Comparison of ENCODE assay signal across 22 cellular contexts in the genomic region with DNA sequence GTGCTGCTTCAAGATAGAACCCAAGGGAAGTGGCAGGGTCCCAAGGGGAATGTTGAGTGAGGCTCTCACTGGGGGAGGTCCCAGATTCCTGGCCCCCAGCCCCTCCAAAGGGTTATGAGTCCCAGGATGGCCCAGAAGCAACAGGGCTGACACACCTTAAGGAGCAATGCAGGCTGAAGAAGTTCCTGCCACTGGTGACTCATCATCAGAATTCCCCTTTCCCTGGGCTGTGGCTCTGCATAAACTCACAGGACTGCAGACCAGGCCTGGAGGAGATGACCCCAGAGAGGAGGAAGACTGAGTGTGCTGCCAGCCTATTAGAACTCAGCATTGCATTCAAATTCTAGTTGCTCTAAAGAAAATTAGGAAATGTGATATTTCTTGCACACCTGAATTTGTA.
DNase-seq lines count a peak whose midpoint lies in the region; ATAC-seq, FAIRE-seq and TF ChIP-seq lines count a peak whose summit lies in the region.
"Had no signal": no experiment of that assay in that cellular context is flagged by ENCODE, and none has a peak within 500 bp of the region (broad histone marks: within the 10 kb centered on the region; RNA-seq: fewer than 3 reads in every experiment).

No MANE protein-coding gene starts in this region.

- H3K4me3 ChIP-seq in kidney epithelial cell (ENCODE audit: low read depth, low read length) (no peak overlapping the region), gastroesophageal sphincter (no peak overlapping the region)
- H3K4me3 ChIP-seq: PC-9 had no signal

- CTCF ChIA-PET in activated naive CD4-positive, alpha-beta T cell treated with anti-CD3 and anti-CD28 coated beads, Interleukin-2, amount 10 ng/mL, durations not matched to agents 7 days and 5 days (lab: Charles Lee) = no interaction called here
- CTCF ChIA-PET in activated CD8-positive, alpha-beta T cell treated with anti-CD3 and anti-CD28 coated beads for 36 hours (lab: Charles Lee) = no interaction called here

- peaks cover 4% of the 10 kb centered on the region for H3K9me3 Mint-ChIP-seq in activated naive CD4-positive, alpha-beta T cell treated with anti-CD3 and anti-CD28 coated beads, Interleukin-2, amount 10 ng/mL, durations not matched to agents 7 days and 5 days
- no peaks in the 10 kb centered on the region for H3K9me3 Mint-ChIP-seq in activated CD8-positive, alpha-beta T cell treated with anti-CD3 and anti-CD28 coated beads for 36 hours

- H3K4me1 ChIP-seq in gastroesophageal sphincter = no peaks in the 10 kb centered on the region

- no peak for TF ChIP-seq EP300 in gastroesophageal sphincter (IDR thresholded peaks at IDR 0.05)

- peak; percentile 38 for DNase-seq in ELF-1 (ENCODE audit: low read depth, low spot score)
- peak; percentile 14 for DNase-seq in SW480 (ENCODE audit: low spot score)
- peak; percentile 28 for DNase-seq in kidney epithelial cell (ENCODE audit: low read depth)
- peak; percentile 16 for DNase-seq in urothelium cell line (ENCODE audit: low spot score)
- DNase-seq in NCI-H748 (lab: John Stamatoyannopoulos, UW; ENCODE audit: unreplicated experiment) = no peak
- no peak for DNase-seq in activated naive CD4-positive, alpha-beta T cell treated with anti-CD3 and anti-CD28 coated beads, Interleukin-2, amount 10 ng/mL, durations not matched to agents 7 days and 5 days
- no peak for DNase-seq in activated CD8-positive, alpha-beta T cell treated with anti-CD3 and anti-CD28 coated beads for 36 hours
- DNase-seq: DMS53, EL, KG1, NCI-H1092 treated with DMSO at 0.1 percent for 48 hours, NCI-H1436 treated with DMSO at 0.1 percent for 48 hours, NCI-H1930, NCI-H510A, NCI-H748 treated with DMSO at 0.1 percent for 48 hours, PC-9 had no signal

- H3K36me3 Mint-ChIP-seq in activated naive CD4-positive, alpha-beta T cell treated with anti-CD3 and anti-CD28 coated beads, Interleukin-2, amount 10 ng/mL, durations not matched to agents 7 days and 5 days = no peaks in the 10 kb centered on the region
- no peaks in the 10 kb centered on the region for H3K36me3 Mint-ChIP-seq in activated CD8-positive, alpha-beta T cell treated with anti-CD3 and anti-CD28 coated beads for 36 hours (ENCODE audit: low read depth)

- POLR2A ChIA-PET in activated CD8-positive, alpha-beta T cell treated with anti-CD3 and anti-CD28 coated beads for 36 hours (lab: Charles Lee) = no interaction called here

- no peak overlapping the region for H3K4me3 Mint-ChIP-seq in activated naive CD4-positive, alpha-beta T cell treated with anti-CD3 and anti-CD28 coated beads, Interleukin-2, amount 10 ng/mL, durations not matched to agents 7 days and 5 days
- no peak overlapping the region for H3K4me3 Mint-ChIP-seq in activated CD8-positive, alpha-beta T cell treated with anti-CD3 and anti-CD28 coated beads for 36 hours

- intact Hi-C loops in activated CD8-positive, alpha-beta T cell treated with anti-CD3 and anti-CD28 coated beads for 36 hours (cut with micrococcal nuclease) = no loop called here

- H3K27me3 Mint-ChIP-seq in activated naive CD4-positive, alpha-beta T cell treated with anti-CD3 and anti-CD28 coated beads, Interleukin-2, amount 10 ng/mL, durations not matched to agents 7 days and 5 days = no peaks in the 10 kb centered on the region
- peaks cover 4% of the 10 kb centered on the region for H3K27me3 Mint-ChIP-seq in activated CD8-positive, alpha-beta T cell treated with anti-CD3 and anti-CD28 coated beads for 36 hours

- no peak for TF ChIP-seq CTCF in kidney epithelial cell (IDR thresholded peaks at IDR 0.05; ENCODE audit: insufficient read depth, low read length, poor library complexity, severe bottlenecking)
- no peak for TF ChIP-seq CTCF in gastroesophageal sphincter (IDR thresholded peaks at IDR 0.05)
- TF ChIP-seq CTCF in activated CD8-positive, alpha-beta T cell treated with anti-CD3 and anti-CD28 coated beads for 36 hours (IDR thresholded peaks at IDR 0.05) = no peak

- no peaks in the 10 kb centered on the region for H3K4me1 Mint-ChIP-seq in activated naive CD4-positive, alpha-beta T cell treated with anti-CD3 and anti-CD28 coated beads, Interleukin-2, amount 10 ng/mL, durations not matched to agents 7 days and 5 days
- no peaks in the 10 kb centered on the region for H3K4me1 Mint-ChIP-seq in activated CD8-positive, alpha-beta T cell treated with anti-CD3 and anti-CD28 coated beads for 36 hours (ENCODE audit: low read depth)

- no peak for TF ChIP-seq POLR2A in gastroesophageal sphincter (IDR thresholded peaks at IDR 0.05)

- no peaks in the 10 kb centered on the region for H3K9me3 ChIP-seq in gastroesophageal sphincter

- H3K27ac ChIP-seq in gastroesophageal sphincter = no peak overlapping the region
- H3K27ac ChIP-seq: C4-2B, HL-60, PC-9 had no signal

- no peak for FAIRE-seq in urothelium cell line (lab: Jason Lieb, UNC)
- FAIRE-seq: D721Med, H54 had no signal

- H3K27me3 ChIP-seq in kidney epithelial cell (ENCODE audit: control insufficient read depth, insufficient read depth, low read length) (no peaks in the 10 kb centered on the region), gastroesophageal sphincter (peaks cover 6% of the 10 kb centered on the region)

- no peak overlapping the region for H3K27ac Mint-ChIP-seq in activated naive CD4-positive, alpha-beta T cell treated with anti-CD3 and anti-CD28 coated beads, Interleukin-2, amount 10 ng/mL, durations not matched to agents 7 days and 5 days
- H3K27ac Mint-ChIP-seq in activated CD8-positive, alpha-beta T cell treated with anti-CD3 and anti-CD28 coated beads for 36 hours = no peak overlapping the region

- H3K36me3 ChIP-seq in kidney epithelial cell (ENCODE audit: control insufficient read depth, insufficient read depth, low read length) (no peaks in the 10 kb centered on the region), gastroesophageal sphincter (no peaks in the 10 kb centered on the region)

- no peak for ATAC-seq in gastroesophageal sphincter
- ATAC-seq in activated CD8-positive, alpha-beta T cell treated with anti-CD3 and anti-CD28 coated beads for 36 hours = no peak
- ATAC-seq: SK-N-SH treated with all-trans-retinoic acid at 6 μM for 48 hours had no signal

Comparison
In these comparisons a context has a peak if more than half of its experiments do, and no peak if none do; other contexts are left out.
1. DNase-seq: peak in ELF-1 (single experiment), SW480 (single experiment), kidney epithelial cell (single experiment) and urothelium cell line (single experiment); none in NCI-H748 (single experiment), activated naive CD4-positive, alpha-beta T cell treated with anti-CD3 and anti-CD28 coated beads, Interleukin-2, amount 10 ng/mL, durations not matched to agents 7 days and 5 days (single experiment) and activated CD8-positive, alpha-beta T cell treated with anti-CD3 and anti-CD28 coated beads for 36 hours (single experiment).